Comparison of ENCODE assay signal across 7 cellular contexts in genomic region chr19:1239420-1239795, GRCh38. TPM values are rescaled to one million over a fixed set of nuclear protein-coding genes. Genes with fewer than 3 reads are reported as not detected.
DNase-seq lines count a peak whose midpoint lies in the region; ATAC-seq and TF ChIP-seq lines count a peak whose summit lies in the region.

No MANE protein-coding gene starts in this region.

- peaks cover 37% of the 10 kb centered on the region for H3K4me1 Mint-ChIP-seq in activated CD4-positive, alpha-beta memory T cell treated with anti-CD3 and anti-CD28 coated beads, Interleukin-2, amount 10 ng/mL, durations not matched to agents 7 days and 5 days

- no peak overlapping the region for H3K27ac Mint-ChIP-seq in activated CD4-positive, alpha-beta memory T cell treated with anti-CD3 and anti-CD28 coated beads, Interleukin-2, amount 10 ng/mL, durations not matched to agents 7 days and 5 days

- DNase-seq in activated CD4-positive, alpha-beta memory T cell treated with anti-CD3 and anti-CD28 coated beads, Interleukin-2, amount 10 ng/mL, durations not matched to agents 7 days and 5 days = no peak
- DNase-seq in stomach = no peak
- DNase-seq in HEK293T (ENCODE audit: extremely low spot score) = no peak

- TF ChIP-seq EP300 in stomach (IDR thresholded peaks at IDR 0.05) = no peak

- H3K9me3 Mint-ChIP-seq in activated CD4-positive, alpha-beta memory T cell treated with anti-CD3 and anti-CD28 coated beads, Interleukin-2, amount 10 ng/mL, durations not matched to agents 7 days and 5 days = no peaks in the 10 kb centered on the region

- no peak overlapping the region for H3K9ac ChIP-seq in HUES6 (ENCODE audit: low read length)

- H3K4me3 ChIP-seq in HUES6 (ENCODE audit: low read depth, low read length) (peak overlapping the region; percentile 70), stomach (no peak overlapping the region)

- peaks cover under 1% of the 10 kb centered on the region for H3K36me3 Mint-ChIP-seq in activated CD4-positive, alpha-beta memory T cell treated with anti-CD3 and anti-CD28 coated beads, Interleukin-2, amount 10 ng/mL, durations not matched to agents 7 days and 5 days (ENCODE audit: low read depth)

- H3K27me3 ChIP-seq in HUES6 (ENCODE audit: control insufficient read depth, insufficient read depth, low read length) (no peaks in the 10 kb centered on the region), layer of hippocampus (ENCODE audit: control insufficient read depth, insufficient read depth, low read length) (no peaks in the 10 kb centered on the region), stomach (peaks cover 0 to 33% (median 11%) of the 10 kb centered on the region in 3 donors)

- ATAC-seq in HG03521 (IDR thresholded peaks at IDR 0.05; ENCODE audit: unreplicated experiment) (no peak), HG02588 (IDR thresholded peaks at IDR 0.05; ENCODE audit: unreplicated experiment) (no peak)

- H3K27ac ChIP-seq in HUES6 (ENCODE audit: low read depth, low read length) (no peak overlapping the region), layer of hippocampus (ENCODE audit: low read depth, low read length) (peak overlapping the region; percentile 98), stomach (peak overlapping the region; percentile 75 to 100 (median 90))

- CTCF ChIA-PET in activated CD4-positive, alpha-beta memory T cell treated with anti-CD3 and anti-CD28 coated beads, Interleukin-2, amount 10 ng/mL, durations not matched to agents 7 days and 5 days (lab: Charles Lee) = no interaction called here
- CTCF ChIA-PET in HEK293T (lab: Yijun Ruan, JAX) = interaction anchor here (1.7 kb wide), 1 partner anchor 126 kb away, joined by 6 read pairs; no protein-coding TSS in a partner anchor

- peak overlapping the region; percentile 32 for H3K4me3 Mint-ChIP-seq in activated CD4-positive, alpha-beta memory T cell treated with anti-CD3 and anti-CD28 coated beads, Interleukin-2, amount 10 ng/mL, durations not matched to agents 7 days and 5 days

- intact Hi-C loops in stomach (cut with DNase I; ENCODE audit: low total_unique reads) = no loop called here

- POLR2A ChIA-PET in activated CD4-positive, alpha-beta memory T cell treated with anti-CD3 and anti-CD28 coated beads, Interleukin-2, amount 10 ng/mL, durations not matched to agents 7 days and 5 days (lab: Charles Lee) = interaction anchor here (1.6 kb wide), 2 partner anchors 30 to 172 kb away, joined by 4 to 9 read pairs; partner anchors contain the start of genes ARHGAP45 and CIRBP
- POLR2A ChIA-PET in HEK293T (lab: Yijun Ruan, JAX) = interaction anchor here (1.1 to 10.1 kb wide), 3 partner anchors 17 to 27 kb away, joined by 3 to 375 read pairs (median 8); partner anchors contain the start of gene CIRBP

- 71 to 82% (median 75%) methylated on average over 10 to 11 of the region's 11 CpGs for WGBS in stomach, 5 donors

- no peak for TF ChIP-seq CTCF in stomach (IDR thresholded peaks at IDR 0.05)

- peaks cover 15% of the 10 kb centered on the region for H3K4me1 ChIP-seq in HUES6 (ENCODE audit: control insufficient read depth, insufficient read depth, low read length)
- peaks cover 54 to 80% (median 77%) of the 10 kb centered on the region in 4 donors for H3K4me1 ChIP-seq in stomach

- no peak for TF ChIP-seq POLR2A in stomach (IDR thresholded peaks at IDR 0.05)

- peaks cover 17% of the 10 kb centered on the region for H3K27me3 Mint-ChIP-seq in activated CD4-positive, alpha-beta memory T cell treated with anti-CD3 and anti-CD28 coated beads, Interleukin-2, amount 10 ng/mL, durations not matched to agents 7 days and 5 days

- H3K36me3 ChIP-seq in HUES6 (ENCODE audit: control insufficient read depth, insufficient read depth, low read length) = peaks cover 15% of the 10 kb centered on the region
- peaks cover 0 to 11% (median 0%) of the 10 kb centered on the region in 4 donors for H3K36me3 ChIP-seq in stomach

- H3K9me3 ChIP-seq in HUES6 (ENCODE audit: control insufficient read depth, insufficient read depth, low read depth, low read length) = no peaks in the 10 kb centered on the region
- H3K9me3 ChIP-seq in stomach = no peaks in the 10 kb centered on the region

TF ChIP-seq in HEK293T, 16 proteins besides CTCF, POLR2A, EP300 and RAD21:
- no peak for TF ChIP-seq LEF1 (IDR thresholded peaks at IDR 0.05; ENCODE audit: borderline replicate concordance)
- TF ChIP-seq PKNOX1 (IDR thresholded peaks at IDR 0.05) = no peak
- no peak for TF ChIP-seq ZNF384 (IDR thresholded peaks at IDR 0.05)
- TF ChIP-seq FOXA1 (IDR thresholded peaks at IDR 0.05) = no peak
- no peak for TF ChIP-seq HDGF (IDR thresholded peaks at IDR 0.05; ENCODE audit: borderline replicate concordance)
- TF ChIP-seq SP1 (IDR thresholded peaks at IDR 0.05) = no peak
- TF ChIP-seq SUZ12 (IDR thresholded peaks at IDR 0.05) = no peak
TF ChIP-seq in HEK293T: peak in this region for 0.

RNA-seq across cellular contexts. Expression of gene CBARP, which starts 1.6 kb away (rescaled TPM):
- total RNA-seq in activated CD4-positive, alpha-beta memory T cell treated with anti-CD3 and anti-CD28 coated beads, Interleukin-2, amount 10 ng/mL, durations not matched to agents 7 days and 5 days = under 1 TPM; 0.35 to 0.55 TPM
- 1 to 10 TPM in 2 of 5 donors, not detected in 3; 1.3 to 8.9 TPM for total RNA-seq in stomach
- polyA plus RNA-seq in stomach = under 1 TPM in 2 of 3 donors, not detected in 1; 0.19 to 0.28 TPM

RNA-seq across cellular contexts. Expression of gene ATP5F1D, which starts 2.1 kb away (rescaled TPM):
- 100 to 1,000 TPM; 171 to 173 TPM for total RNA-seq in activated CD4-positive, alpha-beta memory T cell treated with anti-CD3 and anti-CD28 coated beads, Interleukin-2, amount 10 ng/mL, durations not matched to agents 7 days and 5 days
- total RNA-seq in stomach = 100 to 1,000 TPM in 2 of 5 donors, 10 to 100 TPM in 3; 26.4 to 905 (median 37.9) TPM
- 100 to 1,000 TPM; 355 to 508 (median 358) TPM for polyA plus RNA-seq in stomach

RNA-seq across cellular contexts. Expression of gene MIDN, which starts 9.0 kb away (rescaled TPM):
- total RNA-seq in activated CD4-positive, alpha-beta memory T cell treated with anti-CD3 and anti-CD28 coated beads, Interleukin-2, amount 10 ng/mL, durations not matched to agents 7 days and 5 days = 10 to 100 TPM; 86.2 to 88.6 TPM
- total RNA-seq in stomach = 100 to 1,000 TPM in 1 of 5 donors, 10 to 100 TPM in 4; 31.6 to 118 (median 54.6) TPM
- 10 to 100 TPM; 17.0 to 29.2 (median 21.0) TPM for polyA plus RNA-seq in stomach

RNA-seq across cellular contexts. Expression of gene CIRBP, which starts 29.7 kb away (rescaled TPM):
- 100 to 1,000 TPM; 203 to 204 TPM for total RNA-seq in activated CD4-positive, alpha-beta memory T cell treated with anti-CD3 and anti-CD28 coated beads, Interleukin-2, amount 10 ng/mL, durations not matched to agents 7 days and 5 days
- total RNA-seq in stomach = 100 to 1,000 TPM; 250 to 520 (median 327) TPM
- 100 to 1,000 TPM; 307 to 686 (median 385) TPM for polyA plus RNA-seq in stomach

RNA-seq across cellular contexts. Expression of gene STK11, which starts 33.8 kb away (rescaled TPM):
- total RNA-seq in activated CD4-positive, alpha-beta memory T cell treated with anti-CD3 and anti-CD28 coated beads, Interleukin-2, amount 10 ng/mL, durations not matched to agents 7 days and 5 days = 10 to 100 TPM; 84.2 to 85.1 TPM
- 100 to 1,000 TPM in 1 of 5 donors, 10 to 100 TPM in 4; 55.1 to 368 (median 82.3) TPM for total RNA-seq in stomach
- polyA plus RNA-seq in stomach = 10 to 100 TPM; 43.1 to 65.3 (median 48.8) TPM
